ENCODE assay signal across 26 cellular contexts in the genomic region with DNA sequence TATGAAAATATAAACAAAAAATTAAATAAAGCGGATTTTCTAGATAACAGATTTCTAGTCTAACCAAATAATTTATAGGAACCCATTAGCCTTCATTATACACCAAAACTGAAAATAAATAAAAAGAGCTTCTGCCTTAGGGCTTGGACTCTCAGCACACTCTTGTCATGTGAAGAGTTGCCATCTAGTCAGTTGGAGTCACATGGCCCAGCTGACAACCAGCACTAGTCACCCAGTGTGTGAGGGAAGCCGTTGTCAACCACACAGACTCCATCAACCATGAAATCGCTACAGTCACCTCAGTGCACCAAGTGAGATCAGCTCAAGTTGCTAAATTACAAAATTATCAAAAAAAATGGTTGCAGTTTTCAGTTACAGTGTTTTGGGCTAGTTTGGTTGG.
"Had no signal": no experiment of that assay in that cellular context is flagged by ENCODE, and none has a peak within 500 bp of the region (broad histone marks: within the 10 kb centered on the region; RNA-seq: fewer than 3 reads in every experiment).

No MANE protein-coding gene starts in this region.

- H3K4me2 ChIP-seq: SK-N-SH had no signal

- ATAC-seq: activated T-cell treated with anti-CD3 and anti-CD28 coated beads, Interleukin-2, amount 50 U/mL, for 4 hours; Panc1; Right ventricle myocardium inferior had no signal

- H3K27ac ChIP-seq: VCaP had no signal

- FAIRE-seq: astrocyte, TTC549 had no signal

- H3K9me3 ChIP-seq: SK-N-SH had no signal

- H3K9ac ChIP-seq: SK-N-SH had no signal

- DNase-seq: activated CD4-positive, alpha-beta memory T cell treated with anti-CD3 and anti-CD28 coated beads for 36 hours; activated CD4-positive, alpha-beta T cell treated with anti-CD3 and anti-CD28 coated beads, Interleukin-2, amount 10 ng/mL, durations not matched to agents 7 days and 5 days; activated CD4-positive, CD25-positive, alpha-beta regulatory T cell; activated CD8-positive, alpha-beta memory T cell treated with anti-CD3 and anti-CD28 coated beads for 24 hours; activated effector memory CD4-positive, alpha-beta T cell treated with anti-CD3 and anti-CD28 coated beads, Interleukin-2, amount 50 U/mL, for 16 hours; activated naive CD4-positive, alpha-beta T cell treated with anti-CD3 and anti-CD28 coated beads for 36 hours; activated T-cell treated with anti-CD3 and anti-CD28 coated beads, Interleukin-2, amount 50 U/mL, for 4 hours; amygdala; KG1; NCI-H1092; NCI-H1417; NCI-H1930; NCI-H2107; NCI-H2171 treated with DMSO at 0.1 percent for 48 hours; NCI-H226; NCI-H510A treated with DMSO at 0.1 percent for 48 hours; NCI-H69; RPMI8226; SK-N-SH; SW 1271; T-helper 9 cell had no signal
